24 cellular contexts compared by ENCODE assay signal in genomic region chr9:21817176-21817575, GRCh38. TPM values are rescaled to one million over a fixed set of nuclear protein-coding genes. Genes with fewer than 3 reads are reported as not detected.
DNase-seq lines count a peak whose midpoint lies in the region; ATAC-seq and TF ChIP-seq lines count a peak whose summit lies in the region.
"Had no signal": no experiment of that assay in that cellular context is flagged by ENCODE, and none has a peak within 500 bp of the region (broad histone marks: within the 10 kb centered on the region; RNA-seq: fewer than 3 reads in every experiment).

No MANE protein-coding gene starts in this region.

- H3K18ac ChIP-seq in mesenchymal stem cell (ENCODE audit: low read depth in 1 of 2, low read length in 2 of 2), result no peak overlapping the region

- H2AK5ac ChIP-seq in mesenchymal stem cell (ENCODE audit: low read length, severe bottlenecking), result no peak overlapping the region

- H3K36me3 ChIP-seq in mesenchymal stem cell (ENCODE audit: control insufficient read depth in 1 of 2, insufficient read depth in 2 of 2, low read depth in 1 of 2, low read length in 2 of 2), result peaks cover 18 to 44% of the 10 kb centered on the region in 2 experiments
- H3K36me3 ChIP-seq in esophagus muscularis mucosa, result peaks cover 7 to 56% (median 39%) of the 10 kb centered on the region in 4 donors

- H3K27ac ChIP-seq in mesenchymal stem cell (ENCODE audit: low read length, poor library complexity, severe bottlenecking), result no peak overlapping the region
- no peak overlapping the region for H3K27ac ChIP-seq in esophagus muscularis mucosa (replicated peaks in 1 of 4)
- H3K27ac ChIP-seq: BLaER1, skin epidermis, upper lobe of left lung had no signal

- no peak for TF ChIP-seq POLR2A in esophagus muscularis mucosa (IDR thresholded peaks at IDR 0.05; ENCODE audit: low read depth)

- no peak for TF ChIP-seq CTCF in esophagus muscularis mucosa (IDR thresholded peaks at IDR 0.05)

- H2BK120ac ChIP-seq in mesenchymal stem cell (ENCODE audit: low read depth, low read length), result no peak overlapping the region

- in situ Hi-C loops in KBM-7 (cut with MboI; ENCODE audit: low pct_unique_long_range_greater_than_20kb, low sequenced_read_pairs), result loop anchor here (10.0 to 25.0 kb wide), 3 partner anchors 195 to 645 kb away; partner anchors contain the start of gene CDKN2B

- intact Hi-C loops in esophagus muscularis mucosa (cut with DNase I), result loop anchor here (10.0 kb wide), 1 partner anchor 218 kb away; no protein-coding TSS in a partner anchor

- H3K4me2 ChIP-seq in mesenchymal stem cell (ENCODE audit: low read length, poor library complexity, severe bottlenecking), result no peak overlapping the region
- H3K4me2 ChIP-seq: BLaER1 had no signal

- DNase-seq in AG20443 (ENCODE audit: low spot score), result peak; percentile 82
- DNase-seq in KBM-7, result peak; percentile 35
- peak; percentile 96 for DNase-seq in amniotic epithelial cell (ENCODE audit: low read depth)
- peak; percentile 68 for DNase-seq in mesenchymal stem cell
- DNase-seq in effector memory CD8-positive, alpha-beta T cell, result no peak
- no peak for DNase-seq in activated CD4-positive, alpha-beta T cell treated with anti-CD3 and anti-CD28 coated beads for 4 hours
- no peak for DNase-seq in esophagus muscularis mucosa (ENCODE audit: extremely low spot score)
- DNase-seq in OCI-M2 (lab: John Stamatoyannopoulos, UW; ENCODE audit: unreplicated experiment), result no peak
- DNase-seq: activated CD4-positive, alpha-beta T cell treated with anti-CD3 and anti-CD28 coated beads for 36 hours; activated naive CD4-positive, alpha-beta T cell treated with anti-CD3 and anti-CD28 coated beads, Interleukin-2, amount 50 U/mL, for 16 hours; DMS53; effector CD8-positive, alpha-beta T cell; glutamatergic neuron; H9; NCI-H1694 treated with DMSO at 0.1 percent for 48 hours; NCI-H526; nucleus accumbens; T-helper 2 cell had no signal

- H3K4ac ChIP-seq in mesenchymal stem cell (ENCODE audit: low read depth in 1 of 2, low read length in 2 of 2), result no peak overlapping the region

- H4K91ac ChIP-seq in mesenchymal stem cell (ENCODE audit: low read length), result no peak overlapping the region

- H3K14ac ChIP-seq in mesenchymal stem cell (ENCODE audit: low read length in 2 of 2), result no peak overlapping the region

- no peak for ATAC-seq in effector memory CD8-positive, alpha-beta T cell (replicated peaks)
- ATAC-seq: activated CD4-positive, alpha-beta T cell treated with anti-CD3 and anti-CD28 coated beads for 36 hours; Panc1; stimulated activated effector memory CD8-positive, alpha-beta T cell treated with anti-CD3 and anti-CD28 coated beads, Interleukin-12 subunit alpha, Interleukin-12 subunit beta, amount 100 ng/mL, for 72 hours had no signal

- H2AFZ ChIP-seq in mesenchymal stem cell (ENCODE audit: low read depth, low read length), result no peak overlapping the region

- peaks cover 40% of the 10 kb centered on the region for H3K36me3 Mint-ChIP-seq in effector memory CD8-positive, alpha-beta T cell (ENCODE audit: insufficient read depth)

- peaks cover 16 to 24% of the 10 kb centered on the region in 2 donors for H3K4me1 Mint-ChIP-seq in effector memory CD8-positive, alpha-beta T cell (ENCODE audit: low read depth in 2 of 2)

- H3K9me3 ChIP-seq in mesenchymal stem cell (ENCODE audit: control insufficient read depth, low read length) (no peaks in the 10 kb centered on the region), esophagus muscularis mucosa (no peaks in the 10 kb centered on the region)
- H3K9me3 ChIP-seq: upper lobe of left lung had no signal

- H4K8ac ChIP-seq in mesenchymal stem cell (ENCODE audit: low read length), result no peak overlapping the region

- no peaks in the 10 kb centered on the region for H3K27me3 ChIP-seq in mesenchymal stem cell (ENCODE audit: control insufficient read depth in 1 of 2, insufficient read depth in 1 of 2, low read length in 2 of 2)
- H3K27me3 ChIP-seq in esophagus muscularis mucosa, result no peaks in the 10 kb centered on the region
- H3K27me3 ChIP-seq: BLaER1, upper lobe of left lung had no signal

- H2BK12ac ChIP-seq in mesenchymal stem cell (ENCODE audit: low read length in 2 of 2), result no peak overlapping the region

- H2BK15ac ChIP-seq in mesenchymal stem cell (ENCODE audit: low read depth, poor library complexity, severe bottlenecking), result no peak overlapping the region

- H3K23ac ChIP-seq in mesenchymal stem cell (ENCODE audit: low read length in 2 of 2), result no peak overlapping the region

- H3K9ac ChIP-seq in mesenchymal stem cell (ENCODE audit: low read length), result peak overlapping the region; percentile 64
- H3K9ac ChIP-seq: BLaER1 had no signal

- no peak for TF ChIP-seq EP300 in esophagus muscularis mucosa (IDR thresholded peaks at IDR 0.05)

- peaks cover 3% of the 10 kb centered on the region for H3K4me1 ChIP-seq in mesenchymal stem cell (ENCODE audit: control insufficient read depth, insufficient read depth, low read depth, low read length)
- H3K4me1 ChIP-seq in esophagus muscularis mucosa, result peaks cover 17 to 29% (median 22%) of the 10 kb centered on the region in 4 donors

- no peak overlapping the region for H2BK5ac ChIP-seq in mesenchymal stem cell (ENCODE audit: low read depth, low read length, poor library complexity, severe bottlenecking)

- no peaks in the 10 kb centered on the region for H3K27me3 Mint-ChIP-seq in effector memory CD8-positive, alpha-beta T cell
- H3K27me3 Mint-ChIP-seq: activated CD4-positive, alpha-beta T cell treated with anti-CD3 and anti-CD28 coated beads for 36 hours had no signal

- 74% methylated on average over 3 of the region's 3 CpGs for WGBS in mesenchymal stem cell
- 90% methylated on average over 2 of the region's 3 CpGs for WGBS in esophagus muscularis mucosa

- H3K4me3 Mint-ChIP-seq in effector memory CD8-positive, alpha-beta T cell, result no peak overlapping the region
- H3K4me3 Mint-ChIP-seq: activated CD4-positive, alpha-beta T cell treated with anti-CD3 and anti-CD28 coated beads for 36 hours; H9; mesothelial cell of epicardium; stimulated activated effector memory CD8-positive, alpha-beta T cell treated with anti-CD3 and anti-CD28 coated beads, Interleukin-12 subunit alpha, Interleukin-12 subunit beta, amount 100 ng/mL, for 72 hours had no signal

- H3K9me3 Mint-ChIP-seq in effector memory CD8-positive, alpha-beta T cell, result no peaks in the 10 kb centered on the region
- H3K9me3 Mint-ChIP-seq: stimulated activated effector memory CD8-positive, alpha-beta T cell treated with anti-CD3 and anti-CD28 coated beads, Interleukin-12 subunit alpha, Interleukin-12 subunit beta, amount 100 ng/mL, for 72 hours had no signal

- peak overlapping the region in 1 of 2 donors; percentile 30 for H3K27ac Mint-ChIP-seq in effector memory CD8-positive, alpha-beta T cell
- H3K27ac Mint-ChIP-seq: activated CD4-positive, alpha-beta T cell treated with anti-CD3 and anti-CD28 coated beads for 36 hours; H9; mesothelial cell of epicardium; stimulated activated effector memory CD8-positive, alpha-beta T cell treated with anti-CD3 and anti-CD28 coated beads, Interleukin-12 subunit alpha, Interleukin-12 subunit beta, amount 100 ng/mL, for 72 hours had no signal

- H3K4me3 ChIP-seq in mesenchymal stem cell (ENCODE audit: insufficient read depth in 1 of 2, low read depth in 1 of 2, low read length in 2 of 2) (no peak overlapping the region), esophagus muscularis mucosa (no peak overlapping the region)
- H3K4me3 ChIP-seq: BLaER1, skin epidermis, upper lobe of left lung had no signal

- H3K79me1 ChIP-seq in mesenchymal stem cell (replicated peaks; ENCODE audit: low read length, poor library complexity, severe bottlenecking), result peaks cover 22% of the 10 kb centered on the region

RNA-seq across cellular contexts. Expression of gene MTAP, which starts 14.7 kb away (rescaled TPM):
- polyA plus RNA-seq in mesenchymal stem cell (2013, experiment 1 of 2), result 14.2 TPM
- polyA plus RNA-seq in mesenchymal stem cell (2013, experiment 2 of 2), result 14.5 TPM
- 10 to 100 TPM; 18.1 to 26.0 (median 22.1) TPM for total RNA-seq in esophagus muscularis mucosa

Comparison
In these comparisons a context has a peak if more than half of its experiments do, and no peak if none do; other contexts are left out.
1. DNase-seq: peak in AG20443 (single experiment), KBM-7 (single experiment), amniotic epithelial cell (single experiment) and mesenchymal stem cell (single experiment); none in effector memory CD8-positive, alpha-beta T cell (0 of 3), activated CD4-positive, alpha-beta T cell treated with anti-CD3 and anti-CD28 coated beads for 4 hours (0 of 2), esophagus muscularis mucosa (single experiment) and OCI-M2 (single experiment).